In the genomic region with DNA sequence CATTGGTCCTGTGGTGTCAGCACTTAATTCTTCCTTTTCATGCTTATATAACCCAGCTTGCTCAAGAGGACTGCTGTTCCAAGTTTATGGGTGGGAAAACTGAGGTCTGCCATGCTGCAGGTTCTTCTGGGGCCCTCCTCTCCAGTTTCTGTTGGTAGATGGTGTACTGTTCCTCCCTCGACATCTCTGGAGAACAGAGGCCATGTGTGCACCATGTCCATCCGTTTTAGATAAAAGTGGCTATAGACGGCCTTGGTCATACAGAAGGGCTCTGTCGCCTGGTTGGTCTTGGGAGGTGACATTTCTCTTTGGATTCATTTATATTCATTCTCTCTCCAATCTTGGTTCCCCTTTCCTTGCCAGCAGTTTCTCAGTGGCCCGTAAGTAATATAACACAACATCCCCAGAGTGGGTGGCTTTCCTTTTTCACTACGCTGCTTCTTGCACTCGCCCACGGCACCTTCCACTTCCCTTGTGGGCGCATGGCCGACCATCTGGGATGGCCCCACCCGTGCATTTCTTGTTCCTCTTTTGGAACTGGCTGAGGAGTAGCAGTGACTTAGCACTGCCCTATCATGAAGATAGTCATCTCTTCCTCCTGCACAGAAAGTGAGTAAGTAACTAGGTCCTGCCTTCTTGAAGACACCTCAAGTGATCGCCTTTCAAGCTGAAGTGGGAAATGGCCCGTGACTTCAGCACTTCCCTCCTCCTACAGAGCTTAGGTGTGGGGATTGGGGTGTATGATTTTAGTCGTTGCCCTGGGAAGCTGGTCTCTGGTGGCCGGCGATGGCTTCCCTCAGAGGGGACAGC, we compare ENCODE assay signal across 8 cellular contexts.
A peak's percentile ranks its signal among the peaks of the same experiment; 100 is the strongest.
DNase-seq lines count a peak whose midpoint lies in the region; ATAC-seq, FAIRE-seq and TF ChIP-seq lines count a peak whose summit lies in the region.

No MANE protein-coding gene starts in this region.

- H3K9me3 Mint-ChIP-seq in activated naive CD4-positive, alpha-beta T cell treated with anti-CD3 and anti-CD28 coated beads, Interleukin-2, amount 50 U/mL, for 24 hours = no peaks in the 10 kb centered on the region

- no peak overlapping the region for H3K9ac ChIP-seq in kidney (ENCODE audit: low read length in 2 of 2)

- no peak for FAIRE-seq in kidney (lab: Jason Lieb, UNC)

- peak; percentile 80 for ATAC-seq in HG02943 (IDR thresholded peaks at IDR 0.05; ENCODE audit: low read depth, unreplicated experiment)
- ATAC-seq in RWPE2 (ENCODE audit: low read depth) = no peak
- ATAC-seq in upper lobe of right lung = peak; percentile 85

- peaks cover 17% of the 10 kb centered on the region for H3K36me3 Mint-ChIP-seq in activated naive CD4-positive, alpha-beta T cell treated with anti-CD3 and anti-CD28 coated beads, Interleukin-2, amount 50 U/mL, for 24 hours

- no peak for TF ChIP-seq CTCF in RWPE2 (IDR thresholded peaks at IDR 0.05; ENCODE audit: poor library complexity, severe bottlenecking)
- TF ChIP-seq CTCF in kidney (IDR thresholded peaks at IDR 0.05; ENCODE audit: borderline replicate concordance, extremely low read depth, insufficient read depth) = no peak
- TF ChIP-seq CTCF in upper lobe of right lung (IDR thresholded peaks at IDR 0.05) = no peak

- intact Hi-C loops in kidney (cut with DNase I) = no loop called here
- intact Hi-C loops in upper lobe of right lung (cut with DNase I) = no loop called here

- H3K4me3 ChIP-seq in RWPE2 (ENCODE audit: severe bottlenecking) (no peak overlapping the region), kidney (ENCODE audit: low read length in 2 of 2) (no peak overlapping the region), upper lobe of right lung (no peak overlapping the region)

- DNase-seq in activated naive CD4-positive, alpha-beta T cell (lab: John Stamatoyannopoulos, UW) = no peak
- DNase-seq in RWPE2 (ENCODE audit: low spot score) (no peak), kidney (peak; percentile 72), upper lobe of right lung (peak; percentile 89), NCI-H1694 treated with DMSO at 0.1 percent for 48 hours (lab: John Stamatoyannopoulos, UW) (no peak)
- DNase-seq in stimulated activated naive CD4-positive, alpha-beta T cell treated with Interleukin-2 at 50 U/mL for 16 hours (lab: John Stamatoyannopoulos, UW) = no peak

- H3K9me3 ChIP-seq in RWPE2 (ENCODE audit: severe bottlenecking) = no peaks in the 10 kb centered on the region
- H3K9me3 ChIP-seq in kidney (ENCODE audit: control insufficient read depth in 1 of 2, low read length in 2 of 2) = no peaks in the 10 kb centered on the region
- H3K9me3 ChIP-seq in upper lobe of right lung = no peaks in the 10 kb centered on the region

- H3K36me3 ChIP-seq in RWPE2 (ENCODE audit: low read depth) (peaks cover 41% of the 10 kb centered on the region), kidney (ENCODE audit: control insufficient read depth in 1 of 2, insufficient read depth in 2 of 2, low read length in 2 of 2) (peaks cover 3 to 10% of the 10 kb centered on the region in 2 donors), upper lobe of right lung (peaks cover 22% of the 10 kb centered on the region)

- H3K27ac Mint-ChIP-seq in activated naive CD4-positive, alpha-beta T cell treated with anti-CD3 and anti-CD28 coated beads, Interleukin-2, amount 50 U/mL, for 24 hours = peak overlapping the region; percentile 75

- H3K27ac ChIP-seq in RWPE2 (ENCODE audit: poor library complexity, severe bottlenecking) (peak overlapping the region; percentile 83), kidney (ENCODE audit: low read depth in 2 of 2, low read length in 2 of 2) (peak overlapping the region; percentile 66 to 84), upper lobe of right lung (peak overlapping the region; percentile 78)

- no peak overlapping the region for H3K4me3 Mint-ChIP-seq in activated naive CD4-positive, alpha-beta T cell treated with anti-CD3 and anti-CD28 coated beads, Interleukin-2, amount 50 U/mL, for 24 hours

- no peaks in the 10 kb centered on the region for H3K27me3 Mint-ChIP-seq in activated naive CD4-positive, alpha-beta T cell treated with anti-CD3 and anti-CD28 coated beads, Interleukin-2, amount 50 U/mL, for 24 hours

- H3K4me1 ChIP-seq in RWPE2 (ENCODE audit: insufficient read depth, poor library complexity, severe bottlenecking) = peaks cover 21% of the 10 kb centered on the region
- peaks cover 35 to 49% of the 10 kb centered on the region in 2 donors for H3K4me1 ChIP-seq in kidney (ENCODE audit: control insufficient read depth in 1 of 2, insufficient read depth in 1 of 2, low read depth in 1 of 2, low read length in 2 of 2)
- H3K4me1 ChIP-seq in upper lobe of right lung = peaks cover 38% of the 10 kb centered on the region

- H3K4me1 Mint-ChIP-seq in activated naive CD4-positive, alpha-beta T cell treated with anti-CD3 and anti-CD28 coated beads, Interleukin-2, amount 50 U/mL, for 24 hours = peaks cover 30% of the 10 kb centered on the region

- no peaks in the 10 kb centered on the region for H3K27me3 ChIP-seq in RWPE2 (ENCODE audit: insufficient read depth, poor library complexity, severe bottlenecking)
- H3K27me3 ChIP-seq in upper lobe of right lung = no peaks in the 10 kb centered on the region

Comparison
In these comparisons a context has a peak if more than half of its experiments do, and no peak if none do; other contexts are left out.
1. DNase-seq: peak in kidney (single experiment) and upper lobe of right lung (single experiment); none in activated naive CD4-positive, alpha-beta T cell (0 of 4), RWPE2 (single experiment), stimulated activated naive CD4-positive, alpha-beta T cell treated with Interleukin-2 at 50 U/mL for 16 hours (single experiment) and NCI-H1694 treated with DMSO at 0.1 percent for 48 hours (single experiment).
2. Peak in every context shown above with its lines, with median percentiles within 50 percentile points of each other: H3K27ac ChIP-seq.